In the genomic region with DNA sequence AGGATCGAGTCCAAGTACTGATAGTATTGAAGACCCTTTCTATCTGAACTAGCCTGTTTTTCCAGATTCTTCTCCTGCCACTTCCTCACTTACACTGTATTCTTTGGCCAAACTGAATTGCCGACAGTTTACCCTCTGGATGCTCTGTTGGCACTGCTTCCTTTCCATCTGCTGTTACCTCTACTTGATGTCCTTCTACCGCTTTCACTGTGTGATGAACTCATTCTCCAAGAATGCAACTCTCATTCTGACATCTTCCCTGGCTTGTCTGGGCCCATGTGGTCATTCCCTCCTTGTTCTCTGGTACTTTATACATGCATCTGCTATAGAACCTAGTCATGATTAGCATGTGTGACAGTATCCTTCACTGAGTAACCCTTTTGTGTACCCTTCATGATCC, we compare ENCODE assay signal across 13 cellular contexts. TPM values are rescaled to one million over a fixed set of nuclear protein-coding genes. Genes with fewer than 3 reads are reported as not detected.
DNase-seq lines count a peak whose midpoint lies in the region; ATAC-seq, FAIRE-seq and TF ChIP-seq lines count a peak whose summit lies in the region.
"Had no signal": no experiment of that assay in that cellular context is flagged by ENCODE, and none has a peak within 500 bp of the region (broad histone marks: within the 10 kb centered on the region; RNA-seq: fewer than 3 reads in every experiment).

No MANE protein-coding gene starts in this region.

- ATAC-seq in left lung, result peak; percentile 41
- ATAC-seq in GM18861 (IDR thresholded peaks at IDR 0.05; ENCODE audit: unreplicated experiment), result no peak
- ATAC-seq in HG02981 (IDR thresholded peaks at IDR 0.05; ENCODE audit: unreplicated experiment), result no peak
- ATAC-seq in GM18502 (IDR thresholded peaks at IDR 0.05; ENCODE audit: poor library complexity, unreplicated experiment), result no peak

- intact Hi-C loops in left lung (cut with DNase I), result no loop called here

- no peak overlapping the region for H3K4me3 ChIP-seq in astrocyte of the spinal cord (ENCODE audit: low read depth, low read length)
- H3K4me3 ChIP-seq in left lung, result no peak overlapping the region
- H3K4me3 ChIP-seq: sigmoid colon, SJCRH30, thoracic aorta had no signal

- in situ Hi-C loops in astrocyte of the spinal cord (cut with HindIII; ENCODE audit: low sequenced_read_pairs), result no loop called here

- no peaks in the 10 kb centered on the region for H3K9me3 ChIP-seq in left lung
- H3K9me3 ChIP-seq: sigmoid colon, SJCRH30, thoracic aorta had no signal

- H3K36me3 ChIP-seq in left lung, result peaks cover 0 to 58% of the 10 kb centered on the region in 2 donors

- peaks cover 0 to 17% of the 10 kb centered on the region in 2 donors for H3K4me1 ChIP-seq in left lung

- peak overlapping the region; percentile 13; the same call in 1 of the 2 replicates for H3K27ac ChIP-seq in C4-2B
- peak overlapping the region; percentile 5 for H3K27ac ChIP-seq in left lung
- H3K27ac ChIP-seq: SJCRH30, thoracic aorta had no signal

- TF ChIP-seq CTCF in C4-2B (conservative IDR thresholded peaks at IDR 0.05) (no peak), astrocyte of the spinal cord (IDR thresholded peaks at IDR 0.05; ENCODE audit: low read depth, low read length) (no peak), left lung (IDR thresholded peaks at IDR 0.05) (no peak)

- peak; percentile 84 for DNase-seq in HTR-8/SVneo (ENCODE audit: insufficient read length, low spot score)
- peak; percentile 76 for DNase-seq in astrocyte of the spinal cord (ENCODE audit: low read depth, low spot score)
- no peak for DNase-seq in left lung
- DNase-seq in middle frontal gyrus (ENCODE audit: extremely low spot score, low spot score), result no peak
- DNase-seq: MV-4-11, sigmoid colon had no signal

- peak; percentile 98 for FAIRE-seq in HTR-8/SVneo (lab: Jason Lieb, UNC)
- FAIRE-seq: H1 had no signal

- no peaks in the 10 kb centered on the region for H3K27me3 ChIP-seq in left lung
- H3K27me3 ChIP-seq: sigmoid colon, SJCRH30 had no signal

RNA-seq across cellular contexts. Expression of a gene that starts 16.3 kb away (rescaled TPM):
- total RNA-seq in left lung, result 10 to 100 TPM; 25.7 to 28.1 TPM

RNA-seq across cellular contexts. Expression of a gene that starts 16.5 kb away (rescaled TPM):
- 10 to 100 TPM; 16.9 to 19.4 TPM for total RNA-seq in left lung

Comparison
In these comparisons a context has a peak if more than half of its experiments do, and no peak if none do; other contexts are left out.
1. DNase-seq: peak in HTR-8/SVneo (single experiment) and astrocyte of the spinal cord (single experiment); none in left lung (0 of 2) and middle frontal gyrus (single experiment).